1 cellular context compared by ENCODE assay signal in genomic region chr15:98735304-98735703, GRCh38.
TF ChIP-seq lines count a peak whose summit lies in the region.

No MANE protein-coding gene starts in this region.

TF ChIP-seq in SK-N-SH, 30 proteins besides CTCF, POLR2A, EP300 and RAD21 (continued from another document):
- no peak for TF ChIP-seq MAX (IDR thresholded peaks at IDR 0.05; ENCODE audit: low read depth)
- no peak for TF ChIP-seq RFX5 (IDR thresholded peaks at IDR 0.05; ENCODE audit: low read length)
- no peak for TF ChIP-seq EZH2phosphoT487 (IDR thresholded peaks at IDR 0.05; ENCODE audit: borderline replicate concordance, low read depth)
- TF ChIP-seq NFIC (IDR thresholded peaks at IDR 0.05; ENCODE audit: borderline replicate concordance): no peak
- no peak for TF ChIP-seq JUND (IDR thresholded peaks at IDR 0.05)
- TF ChIP-seq TAF1 (IDR thresholded peaks at IDR 0.05; ENCODE audit: borderline replicate concordance, low read depth, low read length): no peak
- no peak for TF ChIP-seq CHD2 (IDR thresholded peaks at IDR 0.05; ENCODE audit: low read length, partially characterized antibody)
- TF ChIP-seq REST (IDR thresholded peaks at IDR 0.05; ENCODE audit: low read depth, low read length): no peak
